ENCODE assay signal across 20 cellular contexts in the genomic region with DNA sequence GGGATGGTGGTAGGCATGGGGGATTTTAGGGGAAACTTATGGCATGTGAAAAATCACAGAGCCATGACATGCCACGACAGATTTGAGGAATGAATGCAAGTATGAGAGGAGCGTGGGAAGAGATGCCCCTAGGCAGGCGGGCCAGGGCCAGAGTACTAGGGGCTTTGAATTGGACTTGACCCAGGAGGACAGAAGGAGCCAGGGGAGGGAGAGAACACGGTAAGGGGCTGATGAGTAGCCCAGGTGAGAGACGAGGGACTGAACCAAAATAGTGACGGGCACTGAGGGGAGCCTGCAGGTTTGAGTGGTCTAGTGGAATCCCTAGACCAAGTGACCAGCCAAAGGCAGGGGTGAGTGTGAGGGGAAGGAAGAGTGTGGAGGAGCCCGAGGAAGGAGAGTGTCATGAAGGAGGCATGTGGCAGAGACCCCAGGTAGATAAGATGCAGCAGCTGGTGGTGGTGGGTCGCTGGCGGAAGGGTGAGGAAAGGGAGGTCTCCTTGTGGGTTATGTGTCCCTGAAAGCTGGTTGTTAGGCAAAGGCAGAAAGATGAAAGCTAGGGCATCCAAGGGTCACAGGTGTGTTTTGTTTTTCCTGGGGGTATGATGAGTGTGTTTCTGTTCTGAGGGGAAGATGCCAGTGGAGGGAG. TPM values are rescaled to one million over a fixed set of nuclear protein-coding genes. Genes with fewer than 3 reads are reported as not detected.
"Had no signal": no experiment of that assay in that cellular context is flagged by ENCODE, and none has a peak within 500 bp of the region (broad histone marks: within the 10 kb centered on the region; RNA-seq: fewer than 3 reads in every experiment).

No MANE protein-coding gene starts in this region.

- H3K9me3 ChIP-seq: gastroesophageal sphincter, mucosa of descending colon, ovary, upper lobe of left lung, uterus had no signal

- H3K27ac Mint-ChIP-seq: effector memory CD8-positive, alpha-beta T cell; neural progenitor cell; stimulated activated effector memory CD8-positive, alpha-beta T cell treated with anti-CD3 and anti-CD28 coated beads, Interleukin-12 subunit alpha, Interleukin-12 subunit beta, amount 100 ng/mL, for 72 hours had no signal

- H3K27me3 ChIP-seq: gastroesophageal sphincter, hepatocyte, neural progenitor cell, ovary, upper lobe of left lung, uterus had no signal

- H3K9ac ChIP-seq: neural progenitor cell had no signal

- H3K4me3 Mint-ChIP-seq: effector memory CD8-positive, alpha-beta T cell; naive thymus-derived CD8-positive, alpha-beta T cell; neural progenitor cell; stimulated activated effector memory CD8-positive, alpha-beta T cell treated with anti-CD3 and anti-CD28 coated beads, Interleukin-12 subunit alpha, Interleukin-12 subunit beta, amount 100 ng/mL, for 72 hours had no signal

- H3K27ac ChIP-seq: esophagus squamous epithelium, gastroesophageal sphincter, hepatocyte, neural progenitor cell, ovary, upper lobe of left lung, uterus had no signal

- H3K4me3 ChIP-seq: esophagus squamous epithelium, gastroesophageal sphincter, hepatocyte, mucosa of descending colon, neural progenitor cell, ovary, upper lobe of left lung, uterus had no signal

- H3K36me3 ChIP-seq: esophagus squamous epithelium, gastroesophageal sphincter, neural progenitor cell, ovary, upper lobe of left lung, uterus had no signal

- H3K4me1 ChIP-seq: neural progenitor cell, upper lobe of left lung, uterus had no signal

- H3K4me1 Mint-ChIP-seq: stimulated activated effector memory CD8-positive, alpha-beta T cell treated with anti-CD3 and anti-CD28 coated beads, Interleukin-12 subunit alpha, Interleukin-12 subunit beta, amount 100 ng/mL, for 72 hours had no signal

- DNase-seq: caudate nucleus; cortex of kidney; effector memory CD8-positive, alpha-beta T cell; esophagus squamous epithelium; foreskin fibroblast; glutamatergic neuron; kidney glomerular epithelial cell; mucosa of descending colon; naive thymus-derived CD8-positive, alpha-beta T cell; nucleus accumbens; right cardiac atrium; stimulated activated CD4-positive, alpha-beta T cell treated with anti-CD3 and anti-CD28 coated beads, Interleukin-4, amount 100 ng/mL, for 1 hour; stimulated activated CD8-positive, alpha-beta memory T cell treated with anti-CD3 and anti-CD28 coated beads, Interleukin-4, amount 100 ng/mL, for 48 hours; upper lobe of left lung; uterus had no signal

- H3K36me3 Mint-ChIP-seq: neural progenitor cell; stimulated activated effector memory CD8-positive, alpha-beta T cell treated with anti-CD3 and anti-CD28 coated beads, Interleukin-12 subunit alpha, Interleukin-12 subunit beta, amount 100 ng/mL, for 72 hours had no signal

RNA-seq across cellular contexts. Expression of gene ZBTB7C, which starts 48.7 kb away (rescaled TPM):
- total RNA-seq: naive thymus-derived CD8-positive, alpha-beta T cell had no signal
- polyA plus RNA-seq: naive thymus-derived CD8-positive, alpha-beta T cell had no signal
